8 cellular contexts compared by ENCODE assay signal in the genomic region with DNA sequence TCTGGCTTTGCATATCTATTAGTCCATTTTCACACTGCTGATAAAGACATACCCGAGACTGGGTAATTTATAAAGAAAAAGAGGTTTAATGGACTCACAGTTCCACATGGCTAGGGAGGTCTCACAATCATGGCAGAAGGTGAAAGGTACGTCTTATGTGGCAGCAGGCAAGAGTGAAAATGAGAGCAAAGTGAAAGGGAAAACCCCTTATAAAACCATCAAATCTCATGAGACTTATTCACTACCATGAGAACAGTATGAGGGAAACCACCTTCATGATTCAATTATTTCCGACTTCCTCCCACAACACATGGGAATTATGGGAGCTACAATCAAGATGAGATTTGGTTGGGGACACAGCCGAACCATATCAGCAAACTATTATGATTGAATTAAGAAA.
DNase-seq lines count a peak whose midpoint lies in the region; ATAC-seq and TF ChIP-seq lines count a peak whose summit lies in the region.
"Not testable (repeated sequence)": the region's sequence is repeated elsewhere in the genome, so short reads cannot be mapped to it uniquely, and the experiment has no call there.

No MANE protein-coding gene starts in this region.

- not testable (repeated sequence) for H3F3A ChIP-seq in neural cell (ENCODE audit: insufficient read depth, low read length, poor library complexity, severe bottlenecking)

- not testable (repeated sequence) for TF ChIP-seq CTCF in GM12865 (IDR thresholded peaks at IDR 0.05; ENCODE audit: insufficient read depth, low read depth, low read length, missing control alignments); neural cell (IDR thresholded peaks at IDR 0.05; ENCODE audit: poor library complexity, severe bottlenecking)

- not testable (repeated sequence) for H3K4me3 Mint-ChIP-seq in activated CD4-positive, alpha-beta T cell treated with anti-CD3 and anti-CD28 coated beads for 36 hours; activated T-helper 17 cell treated with anti-CD3 and anti-CD28 coated beads, Interleukin-2, amount 50 U/mL, for 72 hours; activated naive CD8-positive, alpha-beta T cell treated with anti-CD3 and anti-CD28 coated beads, Interleukin-2, amount 50 U/mL, for 24 hours; stimulated activated naive CD8-positive, alpha-beta T cell treated with anti-CD3 and anti-CD28 coated beads, Interleukin-15, amount 100 ng/mL, for 72 hours

- H3K9ac ChIP-seq in neural cell (ENCODE audit: low read length) = not testable (repeated sequence)

- not testable (repeated sequence) for H4K20me1 ChIP-seq in neural cell (ENCODE audit: insufficient read depth)

- not testable (repeated sequence) for H2AFZ ChIP-seq in neural cell (ENCODE audit: low read depth, low read length)

- H3K27me3 ChIP-seq in neural cell (ENCODE audit: insufficient read depth, low read depth, low read length) = not testable (repeated sequence)

- POLR2A ChIA-PET in activated CD4-positive, alpha-beta T cell treated with anti-CD3 and anti-CD28 coated beads for 36 hours (lab: Charles Lee) = interaction anchor here (0.8 kb wide), 1 partner anchor 147 kb away, joined by 3 read pairs; no protein-coding TSS in a partner anchor

- DNase-seq in GM12865 (ENCODE audit: low read depth) (peak; percentile 9), M059J (ENCODE audit: low read depth) (peak; percentile 6)
- not testable (repeated sequence) for DNase-seq in activated CD4-positive, alpha-beta T cell treated with anti-CD3 and anti-CD28 coated beads for 36 hours; activated naive CD8-positive, alpha-beta T cell treated with anti-CD3 and anti-CD28 coated beads, Interleukin-2, amount 50 U/mL, for 24 hours; stimulated activated naive CD8-positive, alpha-beta T cell treated with anti-CD3 and anti-CD28 coated beads, Interleukin-15, amount 100 ng/mL, for 72 hours

- not testable (repeated sequence) for H3K9me3 ChIP-seq in neural cell (ENCODE audit: low read length)

- TF ChIP-seq RAD21 in neural cell (conservative IDR thresholded peaks at IDR 0.05) = not testable (repeated sequence)

- peak; percentile 45 for ATAC-seq in GM21786 (IDR thresholded peaks at IDR 0.05; ENCODE audit: unreplicated experiment)
- peak; percentile 76 for ATAC-seq in activated CD4-positive, alpha-beta T cell treated with anti-CD3 and anti-CD28 coated beads for 36 hours
- peak; percentile 87 for ATAC-seq in activated T-helper 17 cell treated with anti-CD3 and anti-CD28 coated beads, Interleukin-2, amount 50 U/mL, for 72 hours (replicated peaks)
- peak; percentile 59 for ATAC-seq in activated naive CD8-positive, alpha-beta T cell treated with anti-CD3 and anti-CD28 coated beads, Interleukin-2, amount 50 U/mL, for 24 hours
- peak; percentile 63 for ATAC-seq in stimulated activated naive CD8-positive, alpha-beta T cell treated with anti-CD3 and anti-CD28 coated beads, Interleukin-15, amount 100 ng/mL, for 72 hours

- not testable (repeated sequence) for H3K27me3 Mint-ChIP-seq in activated CD4-positive, alpha-beta T cell treated with anti-CD3 and anti-CD28 coated beads for 36 hours; activated T-helper 17 cell treated with anti-CD3 and anti-CD28 coated beads, Interleukin-2, amount 50 U/mL, for 72 hours; activated naive CD8-positive, alpha-beta T cell treated with anti-CD3 and anti-CD28 coated beads, Interleukin-2, amount 50 U/mL, for 24 hours; stimulated activated naive CD8-positive, alpha-beta T cell treated with anti-CD3 and anti-CD28 coated beads, Interleukin-15, amount 100 ng/mL, for 72 hours

- H3K27ac Mint-ChIP-seq in activated CD4-positive, alpha-beta T cell treated with anti-CD3 and anti-CD28 coated beads for 36 hours; activated T-helper 17 cell treated with anti-CD3 and anti-CD28 coated beads, Interleukin-2, amount 50 U/mL, for 72 hours; activated naive CD8-positive, alpha-beta T cell treated with anti-CD3 and anti-CD28 coated beads, Interleukin-2, amount 50 U/mL, for 24 hours; stimulated activated naive CD8-positive, alpha-beta T cell treated with anti-CD3 and anti-CD28 coated beads, Interleukin-15, amount 100 ng/mL, for 72 hours: not testable (repeated sequence)

- H3K4me3 ChIP-seq in GM12865 (ENCODE audit: low read depth, low read length); neural cell (ENCODE audit: low read length): not testable (repeated sequence)

- intact Hi-C loops in activated CD4-positive, alpha-beta T cell treated with anti-CD3 and anti-CD28 coated beads for 36 hours (cut with DNase I, micrococcal nuclease) = not testable (repeated sequence)

- H3K79me2 ChIP-seq in neural cell (replicated peaks; ENCODE audit: insufficient read depth, low read length) = not testable (repeated sequence)

- H3K4me1 Mint-ChIP-seq in activated CD4-positive, alpha-beta T cell treated with anti-CD3 and anti-CD28 coated beads for 36 hours; activated T-helper 17 cell treated with anti-CD3 and anti-CD28 coated beads, Interleukin-2, amount 50 U/mL, for 72 hours; activated naive CD8-positive, alpha-beta T cell treated with anti-CD3 and anti-CD28 coated beads, Interleukin-2, amount 50 U/mL, for 24 hours; stimulated activated naive CD8-positive, alpha-beta T cell treated with anti-CD3 and anti-CD28 coated beads, Interleukin-15, amount 100 ng/mL, for 72 hours: not testable (repeated sequence)

- not testable (repeated sequence) for H3K36me3 ChIP-seq in neural cell (ENCODE audit: insufficient read depth, low read length)

- not testable (repeated sequence) for H3K36me3 Mint-ChIP-seq in activated CD4-positive, alpha-beta T cell treated with anti-CD3 and anti-CD28 coated beads for 36 hours (ENCODE audit: low read depth); activated T-helper 17 cell treated with anti-CD3 and anti-CD28 coated beads, Interleukin-2, amount 50 U/mL, for 72 hours (ENCODE audit: low read depth); activated naive CD8-positive, alpha-beta T cell treated with anti-CD3 and anti-CD28 coated beads, Interleukin-2, amount 50 U/mL, for 24 hours (ENCODE audit: low read depth)

- CTCF ChIA-PET in activated CD4-positive, alpha-beta T cell treated with anti-CD3 and anti-CD28 coated beads for 36 hours (lab: Charles Lee) = not testable (repeated sequence)

- not testable (repeated sequence) for H3K4me2 ChIP-seq in neural cell (ENCODE audit: low read length)

- H3K9me3 Mint-ChIP-seq in activated CD4-positive, alpha-beta T cell treated with anti-CD3 and anti-CD28 coated beads for 36 hours (ENCODE audit: low read depth); activated T-helper 17 cell treated with anti-CD3 and anti-CD28 coated beads, Interleukin-2, amount 50 U/mL, for 72 hours: not testable (repeated sequence)
- H3K9me3 Mint-ChIP-seq in activated naive CD8-positive, alpha-beta T cell treated with anti-CD3 and anti-CD28 coated beads, Interleukin-2, amount 50 U/mL, for 24 hours = peaks cover 23% of the 10 kb centered on the region
- peaks cover 17 to 18% of the 10 kb centered on the region in 2 donors for H3K9me3 Mint-ChIP-seq in stimulated activated naive CD8-positive, alpha-beta T cell treated with anti-CD3 and anti-CD28 coated beads, Interleukin-15, amount 100 ng/mL, for 72 hours

- peak overlapping the region; percentile 15 for H3K27ac ChIP-seq in neural cell (ENCODE audit: low read length)

- not testable (repeated sequence) for H3K9me2 ChIP-seq in neural cell (ENCODE audit: insufficient read depth, low read length)

- TF ChIP-seq EP300 in neural cell (conservative IDR thresholded peaks at IDR 0.05; ENCODE audit: poor library complexity, severe bottlenecking) = not testable (repeated sequence)
